Comparison of ENCODE assay signal across 1 cellular context in genomic region chr3:186930143-186930638, GRCh38.
A peak's percentile ranks its signal among the peaks of the same experiment; 100 is the strongest.
TF ChIP-seq lines count a peak whose summit lies in the region.

Gene ST6GAL1, plus strand, starts transcription at chr3:186930526. Its CDS starts 112,178 bp downstream, at chr3:187042704.

TF ChIP-seq in K562, 482 proteins besides CTCF, POLR2A, EP300 and RAD21 (continued from another document and continues in another):
- TF ChIP-seq, protein P1, sequence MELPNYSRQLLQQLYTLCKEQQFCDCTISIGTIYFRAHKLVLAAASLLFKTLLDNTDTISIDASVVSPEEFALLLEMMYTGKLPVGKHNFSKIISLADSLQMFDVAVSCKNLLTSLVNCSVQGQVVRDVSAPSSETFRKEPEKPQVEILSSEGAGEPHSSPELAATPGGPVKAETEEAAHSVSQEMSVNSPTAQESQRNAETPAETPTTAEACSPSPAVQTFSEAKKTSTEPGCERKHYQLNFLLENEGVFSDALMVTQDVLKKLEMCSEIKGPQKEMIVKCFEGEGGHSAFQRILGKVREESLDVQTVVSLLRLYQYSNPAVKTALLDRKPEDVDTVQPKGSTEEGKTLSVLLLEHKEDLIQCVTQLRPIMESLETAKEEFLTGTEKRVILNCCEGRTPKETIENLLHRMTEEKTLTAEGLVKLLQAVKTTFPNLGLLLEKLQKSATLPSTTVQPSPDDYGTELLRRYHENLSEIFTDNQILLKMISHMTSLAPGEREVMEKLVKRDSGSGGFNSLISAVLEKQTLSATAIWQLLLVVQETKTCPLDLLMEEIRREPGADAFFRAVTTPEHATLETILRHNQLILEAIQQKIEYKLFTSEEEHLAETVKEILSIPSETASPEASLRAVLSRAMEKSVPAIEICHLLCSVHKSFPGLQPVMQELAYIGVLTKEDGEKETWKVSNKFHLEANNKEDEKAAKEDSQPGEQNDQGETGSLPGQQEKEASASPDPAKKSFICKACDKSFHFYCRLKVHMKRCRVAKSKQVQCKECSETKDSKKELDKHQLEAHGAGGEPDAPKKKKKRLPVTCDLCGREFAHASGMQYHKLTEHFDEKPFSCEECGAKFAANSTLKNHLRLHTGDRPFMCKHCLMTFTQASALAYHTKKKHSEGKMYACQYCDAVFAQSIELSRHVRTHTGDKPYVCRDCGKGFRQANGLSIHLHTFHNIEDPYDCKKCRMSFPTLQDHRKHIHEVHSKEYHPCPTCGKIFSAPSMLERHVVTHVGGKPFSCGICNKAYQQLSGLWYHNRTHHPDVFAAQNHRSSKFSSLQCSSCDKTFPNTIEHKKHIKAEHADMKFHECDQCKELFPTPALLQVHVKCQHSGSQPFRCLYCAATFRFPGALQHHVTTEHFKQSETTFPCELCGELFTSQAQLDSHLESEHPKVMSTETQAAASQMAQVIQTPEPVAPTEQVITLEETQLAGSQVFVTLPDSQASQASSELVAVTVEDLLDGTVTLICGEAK (IDR thresholded peaks at IDR 0.05) = no peak
- TF ChIP-seq, protein P1 (CRISPR knock-in tag; IDR thresholded peaks at IDR 0.05) = no peak
- TF ChIP-seq NR3C1 (CRISPR knock-in tag; IDR thresholded peaks at IDR 0.05) = no peak
- TF ChIP-seq, protein P2, sequence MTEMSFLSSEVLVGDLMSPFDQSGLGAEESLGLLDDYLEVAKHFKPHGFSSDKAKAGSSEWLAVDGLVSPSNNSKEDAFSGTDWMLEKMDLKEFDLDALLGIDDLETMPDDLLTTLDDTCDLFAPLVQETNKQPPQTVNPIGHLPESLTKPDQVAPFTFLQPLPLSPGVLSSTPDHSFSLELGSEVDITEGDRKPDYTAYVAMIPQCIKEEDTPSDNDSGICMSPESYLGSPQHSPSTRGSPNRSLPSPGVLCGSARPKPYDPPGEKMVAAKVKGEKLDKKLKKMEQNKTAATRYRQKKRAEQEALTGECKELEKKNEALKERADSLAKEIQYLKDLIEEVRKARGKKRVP (CRISPR knock-in tag; IDR thresholded peaks at IDR 0.05) = no peak
- TF ChIP-seq NR1H2 (CRISPR knock-in tag; IDR thresholded peaks at IDR 0.05) = no peak
- TF ChIP-seq GABPB1 (CRISPR knock-in tag; IDR thresholded peaks at IDR 0.05) = no peak; the same call in 1 of the 2 replicates
- TF ChIP-seq HEY1 (CRISPR knock-in tag; IDR thresholded peaks at IDR 0.05; ENCODE audit: borderline replicate concordance) = no peak
- TF ChIP-seq ZBED1 (IDR thresholded peaks at IDR 0.05) = no peak
- TF ChIP-seq HLTF (IDR thresholded peaks at IDR 0.05) = peak; percentile 80
- TF ChIP-seq KLF6 (CRISPR knock-in tag; IDR thresholded peaks at IDR 0.05; ENCODE audit: borderline replicate concordance) = no peak
- no peak for TF ChIP-seq SMARCA5 (IDR thresholded peaks at IDR 0.05)
- peak in 1 of 2 experiments; percentile 20; a peak in 2 of 4 replicates for TF ChIP-seq UBTF (IDR thresholded peaks at IDR 0.05; ENCODE audit: borderline replicate concordance in 1 of 2, low read depth in 2 of 2, low read length in 2 of 2)
- peak; percentile 14; the same call in 1 of the 2 replicates for TF ChIP-seq NFE2 (IDR thresholded peaks at IDR 0.05; ENCODE audit: low read depth)
- no peak for TF ChIP-seq ZNF3 (CRISPR knock-in tag; IDR thresholded peaks at IDR 0.05)
- no peak for TF ChIP-seq IFI16 (CRISPR knock-in tag; IDR thresholded peaks at IDR 0.05)
- 0 out of 2 replicates have a peak, but pooled peaks have one; percentile 55 for TF ChIP-seq RB1 (IDR thresholded peaks at IDR 0.05; ENCODE audit: low read depth)
- TF ChIP-seq SPI1 (IDR thresholded peaks at IDR 0.05; ENCODE audit: borderline replicate concordance, low read depth, low read length) = peak; percentile 38; the same call in 1 of the 2 replicates
- TF ChIP-seq KLF13 (tag; IDR thresholded peaks at IDR 0.05; ENCODE audit: borderline replicate concordance, low read depth) = peak; percentile 68
- TF ChIP-seq ZNF347 (CRISPR knock-in tag; IDR thresholded peaks at IDR 0.05; ENCODE audit: low read depth) = no peak
- TF ChIP-seq SMAD3 (CRISPR knock-in tag; conservative IDR thresholded peaks at IDR 0.05) = no peak
- TF ChIP-seq TRIM28 (IDR thresholded peaks at IDR 0.05) = peak; percentile 99
- TF ChIP-seq ZNF449 (CRISPR knock-in tag; IDR thresholded peaks at IDR 0.05) = no peak
- TF ChIP-seq ZNF263 (CRISPR knock-in tag; IDR thresholded peaks at IDR 0.05; ENCODE audit: borderline replicate concordance) = no peak
- peak; percentile 58; the same call in 1 of the 2 replicates for TF ChIP-seq PML (IDR thresholded peaks at IDR 0.05; ENCODE audit: low read length)
- TF ChIP-seq MITF (IDR thresholded peaks at IDR 0.05) = 0 out of 2 replicates have a peak, but pooled peaks have one; percentile 34
- peak; percentile 5; the same call in 1 of the 2 replicates for TF ChIP-seq TCF3 (CRISPR knock-in tag; IDR thresholded peaks at IDR 0.05)
- TF ChIP-seq ZC3H4 (CRISPR knock-in tag; IDR thresholded peaks at IDR 0.05; ENCODE audit: borderline replicate concordance) = no peak
- TF ChIP-seq, protein P3, sequence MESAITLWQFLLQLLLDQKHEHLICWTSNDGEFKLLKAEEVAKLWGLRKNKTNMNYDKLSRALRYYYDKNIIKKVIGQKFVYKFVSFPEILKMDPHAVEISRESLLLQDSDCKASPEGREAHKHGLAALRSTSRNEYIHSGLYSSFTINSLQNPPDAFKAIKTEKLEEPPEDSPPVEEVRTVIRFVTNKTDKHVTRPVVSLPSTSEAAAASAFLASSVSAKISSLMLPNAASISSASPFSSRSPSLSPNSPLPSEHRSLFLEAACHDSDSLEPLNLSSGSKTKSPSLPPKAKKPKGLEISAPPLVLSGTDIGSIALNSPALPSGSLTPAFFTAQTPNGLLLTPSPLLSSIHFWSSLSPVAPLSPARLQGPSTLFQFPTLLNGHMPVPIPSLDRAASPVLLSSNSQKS (CRISPR knock-in tag; IDR thresholded peaks at IDR 0.05) = no peak
- TF ChIP-seq MYBL2 (IDR thresholded peaks at IDR 0.05; ENCODE audit: low read depth) = no peak
- TF ChIP-seq MYBL2 (CRISPR knock-in tag; IDR thresholded peaks at IDR 0.05; ENCODE audit: borderline replicate concordance) = no peak
- TF ChIP-seq E2F5 (CRISPR knock-in tag; IDR thresholded peaks at IDR 0.05) = no peak
- TF ChIP-seq POU5F1 (IDR thresholded peaks at IDR 0.05; ENCODE audit: borderline replicate concordance, low read depth, low read length, partially characterized antibody) = no peak
- no peak for TF ChIP-seq MEIS2 (IDR thresholded peaks at IDR 0.05; ENCODE audit: partially characterized antibody)
- TF ChIP-seq ZBTB49 (CRISPR knock-in tag; IDR thresholded peaks at IDR 0.05; ENCODE audit: borderline replicate concordance) = no peak
- no peak for TF ChIP-seq ZNF12 (CRISPR knock-in tag; IDR thresholded peaks at IDR 0.05)
- TF ChIP-seq ZNF408 (CRISPR knock-in tag; IDR thresholded peaks at IDR 0.05; ENCODE audit: low read depth) = no peak
- no peak for TF ChIP-seq MEF2D (tag; conservative IDR thresholded peaks at IDR 0.05; ENCODE audit: low read depth)
- no peak for TF ChIP-seq PURB (CRISPR knock-in tag; IDR thresholded peaks at IDR 0.05; ENCODE audit: low read depth)
- TF ChIP-seq, protein P4, sequence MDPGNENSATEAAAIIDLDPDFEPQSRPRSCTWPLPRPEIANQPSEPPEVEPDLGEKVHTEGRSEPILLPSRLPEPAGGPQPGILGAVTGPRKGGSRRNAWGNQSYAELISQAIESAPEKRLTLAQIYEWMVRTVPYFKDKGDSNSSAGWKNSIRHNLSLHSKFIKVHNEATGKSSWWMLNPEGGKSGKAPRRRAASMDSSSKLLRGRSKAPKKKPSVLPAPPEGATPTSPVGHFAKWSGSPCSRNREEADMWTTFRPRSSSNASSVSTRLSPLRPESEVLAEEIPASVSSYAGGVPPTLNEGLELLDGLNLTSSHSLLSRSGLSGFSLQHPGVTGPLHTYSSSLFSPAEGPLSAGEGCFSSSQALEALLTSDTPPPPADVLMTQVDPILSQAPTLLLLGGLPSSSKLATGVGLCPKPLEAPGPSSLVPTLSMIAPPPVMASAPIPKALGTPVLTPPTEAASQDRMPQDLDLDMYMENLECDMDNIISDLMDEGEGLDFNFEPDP (CRISPR knock-in tag; IDR thresholded peaks at IDR 0.05) = no peak
- TF ChIP-seq HDAC3 (IDR thresholded peaks at IDR 0.05; ENCODE audit: borderline replicate concordance, partially characterized antibody) = no peak
- peak; percentile 22; the same call in 1 of the 2 replicates for TF ChIP-seq FOXM1 (IDR thresholded peaks at IDR 0.05; ENCODE audit: low read depth)
- TF ChIP-seq FOXM1 (CRISPR knock-in tag; IDR thresholded peaks at IDR 0.05; ENCODE audit: low read depth) = no peak
